In the genomic region with DNA sequence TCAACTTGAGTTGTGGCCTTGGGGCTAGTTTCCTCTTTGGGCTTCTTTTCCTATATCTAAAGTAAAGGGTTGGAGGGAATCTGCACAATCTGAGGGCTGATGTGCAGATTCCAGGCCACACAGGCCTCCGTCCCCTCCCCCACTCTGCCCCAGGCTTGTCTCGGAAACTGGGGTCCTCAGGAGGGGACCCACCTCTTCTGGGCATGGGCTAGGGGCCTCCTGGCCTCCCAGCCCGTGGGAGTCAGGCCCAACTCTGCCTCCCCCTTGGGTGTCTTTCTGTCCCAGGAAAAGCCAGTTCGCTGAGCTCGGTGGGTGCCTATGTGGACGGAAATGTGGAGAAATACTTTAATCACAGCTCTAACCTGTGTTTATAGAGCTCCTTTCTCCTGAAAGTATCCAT, we compare ENCODE assay signal across 1 cellular context.
TF ChIP-seq lines count a peak whose summit lies in the region.

No MANE protein-coding gene starts in this region.

TF ChIP-seq in H1, 55 proteins besides CTCF, POLR2A, EP300 and RAD21 (continued from another document):
- TF ChIP-seq, protein P1, sequence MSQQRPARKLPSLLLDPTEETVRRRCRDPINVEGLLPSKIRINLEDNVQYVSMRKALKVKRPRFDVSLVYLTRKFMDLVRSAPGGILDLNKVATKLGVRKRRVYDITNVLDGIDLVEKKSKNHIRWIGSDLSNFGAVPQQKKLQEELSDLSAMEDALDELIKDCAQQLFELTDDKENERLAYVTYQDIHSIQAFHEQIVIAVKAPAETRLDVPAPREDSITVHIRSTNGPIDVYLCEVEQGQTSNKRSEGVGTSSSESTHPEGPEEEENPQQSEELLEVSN (IDR thresholded peaks at IDR 0.05): no peak
- TF ChIP-seq SP4 (IDR thresholded peaks at IDR 0.05; ENCODE audit: low read length) (no peak), TCF12 (IDR thresholded peaks at IDR 0.05; ENCODE audit: low read depth, low read length) (no peak), CTBP2 (IDR thresholded peaks at IDR 0.05; ENCODE audit: borderline replicate concordance, insufficient read depth, insufficient read length, low read length) (no peak), EZH2 (IDR thresholded peaks at IDR 0.05; ENCODE audit: low read depth, low read length, severe bottlenecking) (no peak), SIX5 (IDR thresholded peaks at IDR 0.05; ENCODE audit: low read depth, low read length) (no peak), CBX5 (IDR thresholded peaks at IDR 0.05; ENCODE audit: low read depth, low read length) (no peak)
